32 cellular contexts compared by ENCODE assay signal in genomic region chr1:166570954-166571353, GRCh38.
DNase-seq lines count a peak whose midpoint lies in the region; ATAC-seq, FAIRE-seq and TF ChIP-seq lines count a peak whose summit lies in the region.
"Had no signal": no experiment of that assay in that cellular context is flagged by ENCODE, and none has a peak within 500 bp of the region (broad histone marks: within the 10 kb centered on the region; RNA-seq: fewer than 3 reads in every experiment).

No MANE protein-coding gene starts in this region.

- peaks cover 6% of the 10 kb centered on the region for H3K4me1 ChIP-seq in left ventricle myocardium inferior
- H3K4me1 ChIP-seq: A549; BE2C; BLaER1; BLaER1 treated with 17β-estradiol and CSF1 and Interleukin-3, amounts not matched to agents 10 nM and 100 nM; Caco-2 had no signal

- TF ChIP-seq CTCF in left ventricle myocardium inferior (IDR thresholded peaks at IDR 0.05; ENCODE audit: borderline replicate concordance) (no peak), D721Med (IDR thresholded peaks at IDR 0.05; ENCODE audit: insufficient read depth, missing control alignments) (no peak)

- no peaks in the 10 kb centered on the region for H3K27me3 ChIP-seq in left ventricle myocardium inferior (ENCODE audit: low read depth)
- H3K27me3 ChIP-seq: BLaER1; BLaER1 treated with 17β-estradiol and CSF1 and Interleukin-3, amounts not matched to agents 10 nM and 100 nM had no signal

- H3K27ac ChIP-seq in left ventricle myocardium inferior (replicated peaks), result no peak overlapping the region
- H3K27ac ChIP-seq: 22Rv1; A549; BLaER1; BLaER1 treated with 17β-estradiol and CSF1 and Interleukin-3, amounts not matched to agents 10 nM and 100 nM; C4-2B had no signal

- no peak overlapping the region for H3K4me3 ChIP-seq in left ventricle myocardium inferior
- H3K4me3 ChIP-seq: A549; BLaER1; BLaER1 treated with 17β-estradiol and CSF1 and Interleukin-3, amounts not matched to agents 10 nM and 100 nM had no signal

- no peaks in the 10 kb centered on the region for H3K9me3 ChIP-seq in left ventricle myocardium inferior (replicated peaks)
- H3K9me3 ChIP-seq: A549, BE2C, Caco-2 had no signal

- FAIRE-seq in D721Med (lab: Jason Lieb, UNC), result peak; percentile 11
- FAIRE-seq in frontal cortex (lab: Jason Lieb, UNC), result no peak
- FAIRE-seq: A204.1, A549 had no signal

- intact Hi-C loops in Right ventricle myocardium superior (cut with DNase I) (no loop called here), left ventricle myocardium inferior (cut with micrococcal nuclease) (no loop called here), left ventricle myocardium superior (cut with micrococcal nuclease) (no loop called here), left cardiac atrium (cut with DNase I) (no loop called here)

- DNase-seq in Right ventricle myocardium superior, result no peak
- no peak for DNase-seq in left ventricle myocardium inferior
- no peak for DNase-seq in left ventricle myocardium superior
- no peak for DNase-seq in left cardiac atrium
- no peak for DNase-seq in D721Med (ENCODE audit: insufficient read length, low spot score)
- DNase-seq in frontal cortex (ENCODE audit: low spot score in 2 of 2), result no peak
- DNase-seq: 8988T; ACHN; AML-193; BE2C; C1 segment of cervical spinal cord; Caco-2; Calu3; CD4-positive, alpha-beta memory T cell; CD4-positive, alpha-beta T cell; CD4-positive, CD25-positive, alpha-beta regulatory T cell; CD8-positive, alpha-beta memory T cell; CD8-positive, alpha-beta T cell; COR-L47; DMS 273 treated with DMSO at 0.1 percent for 48 hours; DMS153; DMS53; DMS79; DMS79 treated with DMSO at 0.1 percent for 48 hours; DND-41; EL had no signal

- no peaks in the 10 kb centered on the region for H3K36me3 ChIP-seq in left ventricle myocardium inferior
- H3K36me3 ChIP-seq: BE2C; BLaER1; BLaER1 treated with 17β-estradiol and CSF1 and Interleukin-3, amounts not matched to agents 10 nM and 100 nM had no signal

- ATAC-seq in Right ventricle myocardium superior (ENCODE audit: poor library complexity) (peak; percentile 68), left ventricle myocardium superior (peak; percentile 52), left cardiac atrium (no peak)
- ATAC-seq: A549; CD8-positive, alpha-beta T cell had no signal

Comparison
In these comparisons a context has a peak if more than half of its experiments do, and no peak if none do; other contexts are left out.
1. ATAC-seq: peak in Right ventricle myocardium superior (single experiment) and left ventricle myocardium superior (single experiment); none in left cardiac atrium (0 of 2).